ENCODE assay signal across 8 cellular contexts in the genomic region with DNA sequence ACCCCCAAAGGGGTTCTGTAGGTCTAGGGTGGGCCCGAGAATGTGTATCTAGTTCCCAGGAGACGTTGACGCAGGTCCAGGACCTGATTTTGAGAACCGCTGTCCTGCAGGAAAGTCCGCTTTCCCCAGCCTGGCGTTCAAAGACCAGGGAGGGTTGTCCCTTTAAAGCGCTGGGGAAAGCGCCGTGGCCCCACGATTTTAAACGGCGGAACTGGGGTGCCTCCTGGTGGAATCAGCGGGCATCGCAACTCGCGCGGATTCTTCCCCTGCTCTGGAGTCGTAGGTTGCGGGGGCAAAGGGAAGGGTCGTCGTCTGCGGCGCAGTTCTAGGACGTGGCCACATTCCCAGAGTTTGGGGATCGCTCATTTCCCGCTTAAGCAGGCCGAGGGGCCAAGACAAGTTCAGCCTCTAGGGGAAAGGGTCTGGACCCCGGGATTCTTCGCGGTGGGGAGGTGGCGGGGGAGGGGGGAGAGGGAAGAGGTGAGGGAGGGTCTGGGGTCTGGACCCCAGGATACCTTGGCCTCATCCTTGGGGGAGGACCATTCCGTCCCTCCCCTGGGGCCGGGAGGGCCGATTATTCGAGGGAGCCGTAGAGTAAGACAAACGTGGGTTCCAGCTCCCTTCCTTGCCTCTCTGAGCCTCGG. TPM values are rescaled to one million over a fixed set of nuclear protein-coding genes. Genes with fewer than 3 reads are reported as not detected.
A peak's percentile ranks its signal among the peaks of the same experiment; 100 is the strongest.
DNase-seq lines count a peak whose midpoint lies in the region; ATAC-seq, FAIRE-seq and TF ChIP-seq lines count a peak whose summit lies in the region.

No MANE protein-coding gene starts in this region.

- no peak overlapping the region; the same call in 1 of the 2 replicates for H2AFZ ChIP-seq in KMS-11 (ENCODE audit: low read depth)

- H3K9me3 ChIP-seq in SJSA1 (replicated peaks) (no peaks in the 10 kb centered on the region), pancreas (no peaks in the 10 kb centered on the region), tibial artery (no peaks in the 10 kb centered on the region)

- ATAC-seq in pancreas (peak; percentile 84 to 93 (median 90)), HG02642 (IDR thresholded peaks at IDR 0.05; ENCODE audit: poor library complexity, unreplicated experiment) (no peak)

- H3K4me3 ChIP-seq in KMS-11 (IDR thresholded peaks at IDR 0.05; ENCODE audit: insufficient read depth, low read depth, low read length) (no peak overlapping the region), SJSA1 (no peak overlapping the region), pancreas (peak overlapping the region in 2 of 4 donors; percentile 32 to 43), tibial artery (peak overlapping the region; percentile 43 to 55)

- no peak overlapping the region for H3K27ac ChIP-seq in KMS-11
- no peak overlapping the region for H3K27ac ChIP-seq in SJSA1
- no peak overlapping the region for H3K27ac ChIP-seq in pancreas
- peak overlapping the region in 1 of 2 donors; percentile 43 for H3K27ac ChIP-seq in tibial artery

- H3K4me1 ChIP-seq in KMS-11 (ENCODE audit: low read depth, poor library complexity, severe bottlenecking): no peaks in the 10 kb centered on the region
- H3K4me1 ChIP-seq in SJSA1 (replicated peaks): peaks cover 5% of the 10 kb centered on the region; the same call in 1 of the 2 replicates
- H3K4me1 ChIP-seq in pancreas: peaks cover 0 to 5% (median 5%) of the 10 kb centered on the region in 3 donors
- peaks cover 0 to 42% (median 34%) of the 10 kb centered on the region in 4 donors for H3K4me1 ChIP-seq in tibial artery

- CTCF ChIA-PET in activated naive CD4-positive, alpha-beta T cell treated with anti-CD3 and anti-CD28 coated beads for 36 hours (lab: Charles Lee): interaction anchor here (0.7 to 4.1 kb wide), 10 partner anchors 28 to 258 kb away, joined by 3 to 23 read pairs (median 3); no protein-coding TSS in a partner anchor

- H3K79me2 ChIP-seq in KMS-11 (ENCODE audit: insufficient read depth, low read depth): no peaks in the 10 kb centered on the region

- peaks cover 28% of the 10 kb centered on the region for H3K4me1 Mint-ChIP-seq in activated naive CD4-positive, alpha-beta T cell treated with anti-CD3 and anti-CD28 coated beads for 36 hours (ENCODE audit: low read depth)
- peaks cover 6% of the 10 kb centered on the region for H3K4me1 Mint-ChIP-seq in glutamatergic neuron (ENCODE audit: low read depth, unreplicated experiment)

- no peak overlapping the region; the same call in 1 of the 2 replicates for H3K4me2 ChIP-seq in KMS-11

- DNase-seq in D721Med (ENCODE audit: insufficient read length, low spot score) (peak; percentile 79), SJSA1 (ENCODE audit: low read depth in 1 of 2, low spot score in 2 of 2) (peak; percentile 72 to 73), glutamatergic neuron (peak; percentile 88), pancreas (peak; percentile 59 to 93 (median 82)), tibial artery (peak; percentile 76 to 86)
- peak; percentile 82 for DNase-seq in activated naive CD4-positive, alpha-beta T cell treated with anti-CD3 and anti-CD28 coated beads for 36 hours

- no peak for FAIRE-seq in D721Med (lab: Jason Lieb, UNC)
- no peak for FAIRE-seq in pancreas (lab: Jason Lieb, UNC)

- intact Hi-C loops in activated naive CD4-positive, alpha-beta T cell treated with anti-CD3 and anti-CD28 coated beads for 36 hours (cut with micrococcal nuclease): loop anchor here (1.0 to 2.0 kb wide), 4 partner anchors 86 to 207 kb away; a partner anchor contains a TSS
- intact Hi-C loops in pancreas (cut with DNase I) (loop anchor here (5.0 kb wide), 3 partner anchors 86 to 96 kb away; no protein-coding TSS in a partner anchor), tibial artery (cut with DNase I; ENCODE audit: low total_unique reads) (loop anchor here (2.0 kb wide), 2 partner anchors 85 to 93 kb away; no protein-coding TSS in a partner anchor)

- 5% methylated on average over 37 to 38 of the region's 38 CpGs for WGBS in pancreas, 2 donors

- no peak overlapping the region for H3K4me3 Mint-ChIP-seq in activated naive CD4-positive, alpha-beta T cell treated with anti-CD3 and anti-CD28 coated beads for 36 hours
- H3K4me3 Mint-ChIP-seq in glutamatergic neuron (ENCODE audit: unreplicated experiment): peak overlapping the region; percentile 57

- TF ChIP-seq CTCF in D721Med (IDR thresholded peaks at IDR 0.05; ENCODE audit: insufficient read depth, missing control alignments): peak; percentile 96
- peak; percentile 86 for TF ChIP-seq CTCF in KMS-11 (conservative IDR thresholded peaks at IDR 0.05; ENCODE audit: low read depth, low read length)
- TF ChIP-seq CTCF in glutamatergic neuron (IDR thresholded peaks at IDR 0.05; ENCODE audit: partially characterized antibody, unreplicated experiment): peak; percentile 91
- peak; percentile 76 to 86 (median 82) for TF ChIP-seq CTCF in pancreas (IDR thresholded peaks at IDR 0.05)
- TF ChIP-seq CTCF in tibial artery (IDR thresholded peaks at IDR 0.05): peak; percentile 96 to 100

- H3K36me3 ChIP-seq in KMS-11 (ENCODE audit: insufficient read depth) (no peaks in the 10 kb centered on the region), SJSA1 (no peaks in the 10 kb centered on the region), pancreas (no peaks in the 10 kb centered on the region), tibial artery (no peaks in the 10 kb centered on the region)

- H3K36me3 Mint-ChIP-seq in activated naive CD4-positive, alpha-beta T cell treated with anti-CD3 and anti-CD28 coated beads for 36 hours (ENCODE audit: low read depth): no peaks in the 10 kb centered on the region
- no peaks in the 10 kb centered on the region for H3K36me3 Mint-ChIP-seq in glutamatergic neuron (ENCODE audit: unreplicated experiment)

- no peaks in the 10 kb centered on the region for H4K20me1 ChIP-seq in KMS-11 (ENCODE audit: insufficient read depth)

- H3K9ac ChIP-seq in KMS-11: no peak overlapping the region

- no peak overlapping the region for H3K27ac Mint-ChIP-seq in activated naive CD4-positive, alpha-beta T cell treated with anti-CD3 and anti-CD28 coated beads for 36 hours
- no peak overlapping the region for H3K27ac Mint-ChIP-seq in glutamatergic neuron (ENCODE audit: unreplicated experiment)

- peaks cover 54% of the 10 kb centered on the region for H3K27me3 Mint-ChIP-seq in activated naive CD4-positive, alpha-beta T cell treated with anti-CD3 and anti-CD28 coated beads for 36 hours (ENCODE audit: low read depth)
- H3K27me3 Mint-ChIP-seq in glutamatergic neuron (ENCODE audit: unreplicated experiment): peaks cover 24% of the 10 kb centered on the region

- peaks cover 93% of the 10 kb centered on the region for H3K27me3 ChIP-seq in KMS-11 (ENCODE audit: insufficient read depth, low read depth)
- peaks cover 5% of the 10 kb centered on the region; the same call in 1 of the 2 replicates for H3K27me3 ChIP-seq in SJSA1 (replicated peaks)
- H3K27me3 ChIP-seq in pancreas: no peaks in the 10 kb centered on the region
- H3K27me3 ChIP-seq in tibial artery: peaks cover 0 to 12% of the 10 kb centered on the region in 2 donors

- H3K9me3 Mint-ChIP-seq in activated naive CD4-positive, alpha-beta T cell treated with anti-CD3 and anti-CD28 coated beads for 36 hours: no peaks in the 10 kb centered on the region
- peaks cover 6% of the 10 kb centered on the region for H3K9me3 Mint-ChIP-seq in glutamatergic neuron (ENCODE audit: unreplicated experiment)

RNA-seq across cellular contexts. Expression of a gene that starts 7.7 kb away (rescaled TPM):
- total RNA-seq in SJSA1 (2014; rRNA removed; shearing (Covaris generic)): not detected in 2 replicates
- total RNA-seq in activated naive CD4-positive, alpha-beta T cell treated with anti-CD3 and anti-CD28 coated beads for 36 hours: under 1 TPM; 0.35 to 0.52 TPM
- total RNA-seq in glutamatergic neuron (ENCODE audit: unreplicated experiment) (0.76 TPM), pancreas (1 to 10 TPM in 2 of 6 donors, under 1 TPM in 4; 0.47 to 1.4 (median 0.68) TPM)
- polyA plus RNA-seq in pancreas: 1 to 10 TPM; 1.1 to 1.2 TPM

RNA-seq across cellular contexts. Expression of a gene that starts 16.6 kb away (rescaled TPM):
- 7.6 and 8.1 TPM in 2 replicates for total RNA-seq in SJSA1 (2014; rRNA removed; shearing (Covaris generic))
- 1 to 10 TPM; 1.1 to 1.5 TPM for total RNA-seq in activated naive CD4-positive, alpha-beta T cell treated with anti-CD3 and anti-CD28 coated beads for 36 hours
- total RNA-seq in glutamatergic neuron (ENCODE audit: unreplicated experiment) (14.1 TPM), pancreas (1 to 10 TPM; 2.4 to 8.0 (median 5.8) TPM)
- polyA plus RNA-seq in pancreas: 1 to 10 TPM; 2.4 to 8.9 TPM

RNA-seq across cellular contexts. Expression of a gene that starts 59.2 kb away (rescaled TPM):
- total RNA-seq in SJSA1 (2014; rRNA removed; shearing (Covaris generic)): not detected in 2 replicates
- total RNA-seq in activated naive CD4-positive, alpha-beta T cell treated with anti-CD3 and anti-CD28 coated beads for 36 hours: not detected
- total RNA-seq in glutamatergic neuron (ENCODE audit: unreplicated experiment) (5.3 TPM), pancreas (under 1 TPM in 4 of 6 donors, not detected in 2; 0.08 to 0.28 (median 0.12) TPM)
- under 1 TPM; 0.15 to 0.61 TPM for polyA plus RNA-seq in pancreas

Comparison
In these comparisons a context has a peak if more than half of its experiments do, and no peak if none do; other contexts are left out.
1. H3K4me3 ChIP-seq: peak in tibial artery (2 of 2); none in KMS-11 (single experiment) and SJSA1 (single experiment).
2. Peak in every context shown above with its lines, with median percentiles within 50 percentile points of each other: DNase-seq and CTCF ChIP-seq.